ENCODE assay signal across 27 cellular contexts in the genomic region with DNA sequence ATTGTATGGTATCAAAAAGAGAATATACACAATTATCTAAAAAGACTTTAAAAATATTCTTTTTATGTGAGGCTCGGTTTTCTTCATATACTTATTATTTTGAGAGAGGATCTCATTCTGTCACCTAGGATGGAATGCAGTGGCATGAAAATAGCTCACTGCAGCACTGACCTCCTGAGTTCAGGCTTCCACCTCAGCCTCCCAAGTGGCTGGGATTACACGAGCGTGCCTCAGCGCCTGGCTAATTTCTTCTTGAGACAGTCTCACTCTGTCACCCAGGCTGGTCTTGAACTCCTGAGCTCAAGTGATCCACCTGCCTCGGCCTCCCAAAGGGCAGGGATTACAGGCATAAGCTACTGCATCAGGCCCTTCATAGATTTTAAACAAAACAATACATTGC.
"Had no signal": no experiment of that assay in that cellular context is flagged by ENCODE, and none has a peak within 500 bp of the region (broad histone marks: within the 10 kb centered on the region; RNA-seq: fewer than 3 reads in every experiment).

No MANE protein-coding gene starts in this region.

- H3K27ac Mint-ChIP-seq: stimulated activated naive CD8-positive, alpha-beta T cell treated with anti-CD3 and anti-CD28 coated beads, Interleukin-15, amount 100 ng/mL, for 72 hours; type B pancreatic cell had no signal

- H3K27me3 Mint-ChIP-seq: stimulated activated naive CD8-positive, alpha-beta T cell treated with anti-CD3 and anti-CD28 coated beads, Interleukin-15, amount 100 ng/mL, for 72 hours; type B pancreatic cell had no signal

- DNase-seq: dermis blood vessel endothelial cell; effector memory CD4-positive, alpha-beta T cell; foreskin keratinocyte; heart right ventricle; hippocampal formation; left cardiac atrium; left lung; lower lobe of right lung; natural killer cell; occipital lobe; ovary; posterior cingulate gyrus; psoas muscle; retina; stimulated activated CD4-positive, alpha-beta T cell treated with anti-CD3 and anti-CD28 coated beads, Interleukin-12 subunit alpha, Interleukin-12 subunit beta, amount 100 ng/mL, for 4 hours; stimulated activated CD4-positive, alpha-beta T cell treated with anti-CD3 and anti-CD28 coated beads, Interleukin-1b, Interleukin-23, amount 100 ng/mL, for 48 hours; stimulated activated CD4-positive, alpha-beta T cell treated with anti-CD3 and anti-CD28 coated beads, Interleukin-4, amount 100 ng/mL, for 1 hour; stimulated activated CD8-positive, alpha-beta memory T cell treated with anti-CD3 and anti-CD28 coated beads, Interleukin-4, amount 100 ng/mL, for 48 hours; stimulated activated naive CD4-positive, alpha-beta T cell; stimulated activated naive CD8-positive, alpha-beta T cell treated with anti-CD3 and anti-CD28 coated beads, Interleukin-15, amount 100 ng/mL, for 72 hours had no signal

- H3K4me3 Mint-ChIP-seq: natural killer cell; stimulated activated naive CD8-positive, alpha-beta T cell treated with anti-CD3 and anti-CD28 coated beads, Interleukin-15, amount 100 ng/mL, for 72 hours; type B pancreatic cell had no signal

- ATAC-seq: foreskin keratinocyte; gastroesophageal sphincter; left lung; lower lobe of right lung; natural killer cell; sciatic nerve; stimulated activated naive CD8-positive, alpha-beta T cell treated with anti-CD3 and anti-CD28 coated beads, Interleukin-15, amount 100 ng/mL, for 72 hours had no signal

- H3K9me3 Mint-ChIP-seq: natural killer cell; stimulated activated naive CD8-positive, alpha-beta T cell treated with anti-CD3 and anti-CD28 coated beads, Interleukin-15, amount 100 ng/mL, for 72 hours; type B pancreatic cell had no signal

- H3K27me3 ChIP-seq: esophagus muscularis mucosa, foreskin keratinocyte, gastroesophageal sphincter, heart right ventricle, left lung, ovary, suprapubic skin had no signal

- H3K36me3 ChIP-seq: ovary had no signal

- H3K4me3 ChIP-seq: coronary artery, esophagus muscularis mucosa, gastroesophageal sphincter, heart right ventricle, left lung, lower lobe of right lung, ovary, psoas muscle, smooth muscle cell, suprapubic skin had no signal

- H3K9me3 ChIP-seq: esophagus muscularis mucosa, gastroesophageal sphincter, heart right ventricle, left lung, lower lobe of right lung, ovary, psoas muscle, suprapubic skin had no signal

- H3K27ac ChIP-seq: coronary artery, esophagus muscularis mucosa, foreskin keratinocyte, gastroesophageal sphincter, heart right ventricle, left lung, lower lobe of right lung, ovary, psoas muscle, suprapubic skin had no signal

- H3K4me1 ChIP-seq: foreskin keratinocyte, lower lobe of right lung had no signal
